ENCODE assay signal across 31 cellular contexts in the genomic region with DNA sequence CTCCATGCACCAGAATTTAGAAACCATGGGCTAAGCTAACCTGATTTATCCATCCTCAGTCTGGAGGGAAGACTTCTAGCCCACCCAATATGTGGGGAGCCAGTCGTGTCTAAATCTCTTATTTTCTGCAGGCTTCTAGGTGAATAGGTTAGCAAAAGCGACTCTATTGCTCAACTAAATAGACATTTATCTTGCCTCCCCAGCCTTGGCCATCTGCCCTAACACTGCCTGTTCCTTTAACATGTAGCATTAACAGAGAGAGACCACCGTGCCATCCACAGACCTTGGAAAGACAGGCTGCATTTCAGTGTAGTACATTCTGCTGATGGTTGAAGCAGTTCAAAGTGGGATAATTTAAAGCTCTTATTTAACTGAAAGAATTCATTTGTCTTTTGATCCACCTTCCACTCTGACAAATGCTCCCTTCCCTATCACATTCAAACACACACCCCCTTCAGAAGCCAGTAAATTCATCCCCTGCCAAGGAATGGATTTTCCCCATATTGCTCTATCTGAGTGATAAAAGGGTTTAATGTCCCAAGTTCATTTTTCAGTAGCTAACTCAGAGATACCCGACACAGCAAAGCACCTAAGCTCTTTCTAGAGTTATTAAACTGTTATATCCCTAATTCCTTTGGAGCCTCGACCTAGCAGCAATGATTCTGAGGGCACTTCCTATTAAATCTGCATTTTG.
"Had no signal": no experiment of that assay in that cellular context is flagged by ENCODE, and none has a peak within 500 bp of the region (broad histone marks: within the 10 kb centered on the region; RNA-seq: fewer than 3 reads in every experiment).

No MANE protein-coding gene starts in this region.

- H3K27me3 Mint-ChIP-seq: activated CD4-positive, alpha-beta memory T cell treated with anti-CD3 and anti-CD28 coated beads, Interleukin-2, amount 10 ng/mL, durations not matched to agents 7 days and 5 days; activated CD8-positive, alpha-beta memory T cell treated with anti-CD3 and anti-CD28 coated beads, Interleukin-2, amount 10 ng/mL, durations not matched to agents 7 days and 5 days; activated naive CD8-positive, alpha-beta T cell treated with anti-CD3 and anti-CD28 coated beads for 36 hours; activated T-helper 17 cell treated with anti-CD3 and anti-CD28 coated beads, Interleukin-2, amount 50 U/mL, for 72 hours had no signal

- H3K27me3 ChIP-seq: brain microvascular endothelial cell had no signal

- ATAC-seq: activated CD8-positive, alpha-beta memory T cell treated with anti-CD3 and anti-CD28 coated beads, Interleukin-2, amount 10 ng/mL, durations not matched to agents 7 days and 5 days; activated T-cell treated with anti-CD3 and anti-CD28 coated beads, Interleukin-2, amount 50 U/mL, for 72 hours; activated T-helper 17 cell treated with anti-CD3 and anti-CD28 coated beads, Interleukin-2, amount 50 U/mL, for 72 hours had no signal

- H3K4me3 Mint-ChIP-seq: activated CD4-positive, alpha-beta memory T cell treated with anti-CD3 and anti-CD28 coated beads, Interleukin-2, amount 10 ng/mL, durations not matched to agents 7 days and 5 days; activated CD8-positive, alpha-beta memory T cell treated with anti-CD3 and anti-CD28 coated beads, Interleukin-2, amount 10 ng/mL, durations not matched to agents 7 days and 5 days; activated naive CD8-positive, alpha-beta T cell treated with anti-CD3 and anti-CD28 coated beads for 36 hours; activated T-cell treated with anti-CD3 and anti-CD28 coated beads, Interleukin-2, amount 50 U/mL, for 72 hours; activated T-helper 17 cell treated with anti-CD3 and anti-CD28 coated beads, Interleukin-2, amount 50 U/mL, for 72 hours had no signal

- H3K4me1 Mint-ChIP-seq: activated naive CD8-positive, alpha-beta T cell treated with anti-CD3 and anti-CD28 coated beads for 36 hours had no signal

- DNase-seq: activated CD4-positive, alpha-beta memory T cell treated with anti-CD3 and anti-CD28 coated beads, Interleukin-2, amount 10 ng/mL, durations not matched to agents 7 days and 5 days; activated CD4-positive, alpha-beta T cell treated with anti-CD3 and anti-CD28 coated beads for 1 hour; activated CD4-positive, alpha-beta T cell treated with anti-CD3 and anti-CD28 coated beads for 48 hours; activated CD4-positive, CD25-positive, alpha-beta regulatory T cell; activated CD8-positive, alpha-beta memory T cell treated with anti-CD3 and anti-CD28 coated beads for 24 hours; activated CD8-positive, alpha-beta memory T cell treated with anti-CD3 and anti-CD28 coated beads, Interleukin-2, amount 10 ng/mL, durations not matched to agents 7 days and 5 days; activated CD8-positive, alpha-beta memory T cell treated with anti-CD3 and anti-CD28 coated beads, Interleukin-2, amount 50 U/mL, for 48 hours; activated effector memory CD4-positive, alpha-beta T cell treated with anti-CD3 and anti-CD28 coated beads, Interleukin-2, amount 50 U/mL, for 16 hours; activated naive CD4-positive, alpha-beta T cell; activated naive CD4-positive, alpha-beta T cell treated with anti-CD3 and anti-CD28 coated beads, Interleukin-2, amount 50 U/mL, for 16 hours; activated naive CD8-positive, alpha-beta T cell treated with anti-CD3 and anti-CD28 coated beads for 36 hours; activated T-cell treated with anti-CD3 and anti-CD28 coated beads, Interleukin-2, amount 50 U/mL, for 72 hours; amniotic stem cell; brain microvascular endothelial cell; NCI-H1092 treated with DMSO at 0.1 percent for 48 hours; NCI-H1417; NCI-H146; NCI-H187; NCI-H2029 treated with DMSO at 0.1 percent for 48 hours; NCI-H2107; NCI-H2171; NCI-H510A; NCI-H526; NCI-H748 treated with DMSO at 0.1 percent for 48 hours; NK-92 treated with Interleukin-12 subunit alpha and Interleukin-12 subunit beta, amount 100 ng/mL, for 24 hours; SW 1271; T-helper 1 cell; T-helper 9 cell; WERI-Rb-1 had no signal

- H3K27ac Mint-ChIP-seq: activated CD4-positive, alpha-beta memory T cell treated with anti-CD3 and anti-CD28 coated beads, Interleukin-2, amount 10 ng/mL, durations not matched to agents 7 days and 5 days; activated CD8-positive, alpha-beta memory T cell treated with anti-CD3 and anti-CD28 coated beads, Interleukin-2, amount 10 ng/mL, durations not matched to agents 7 days and 5 days; activated naive CD8-positive, alpha-beta T cell treated with anti-CD3 and anti-CD28 coated beads for 36 hours; activated T-cell treated with anti-CD3 and anti-CD28 coated beads, Interleukin-2, amount 50 U/mL, for 72 hours; activated T-helper 17 cell treated with anti-CD3 and anti-CD28 coated beads, Interleukin-2, amount 50 U/mL, for 72 hours had no signal

- H3K9me3 Mint-ChIP-seq: activated CD4-positive, alpha-beta memory T cell treated with anti-CD3 and anti-CD28 coated beads, Interleukin-2, amount 10 ng/mL, durations not matched to agents 7 days and 5 days; activated naive CD8-positive, alpha-beta T cell treated with anti-CD3 and anti-CD28 coated beads for 36 hours; activated T-helper 17 cell treated with anti-CD3 and anti-CD28 coated beads, Interleukin-2, amount 50 U/mL, for 72 hours had no signal

- H3K27ac ChIP-seq: brain microvascular endothelial cell, cardiac muscle cell, WERI-Rb-1 had no signal

- H3K36me3 ChIP-seq: brain microvascular endothelial cell, cardiac muscle cell, WERI-Rb-1 had no signal

- H3K4me3 ChIP-seq: cardiac muscle cell had no signal
